Comparison of ENCODE assay signal across 19 cellular contexts in genomic region chr20:47788741-47789080, GRCh38.
"Had no signal": no experiment of that assay in that cellular context is flagged by ENCODE, and none has a peak within 500 bp of the region (broad histone marks: within the 10 kb centered on the region; RNA-seq: fewer than 3 reads in every experiment).

No MANE protein-coding gene starts in this region.

- H3K27ac Mint-ChIP-seq: dendritic cell treated with granulocyte-macrophage colony-stimulating factor and Interleukin-4, amounts not matched to agents 40 ng/mL and 50 ng/mL, for 4 days; effector memory CD8-positive, alpha-beta T cell; immature natural killer cell; naive thymus-derived CD4-positive, alpha-beta T cell; neural progenitor cell had no signal

- H3K27ac ChIP-seq: epithelial cell of prostate, gastrocnemius medialis, heart right ventricle, left ventricle myocardium inferior, lower lobe of right lung, neural progenitor cell had no signal

- H2AFZ ChIP-seq: neural progenitor cell had no signal

- H3K36me3 ChIP-seq: esophagus muscularis mucosa, gastrocnemius medialis, heart right ventricle, left ventricle myocardium inferior, lower lobe of right lung, neural progenitor cell, ovary had no signal

- H3K36me3 Mint-ChIP-seq: immature natural killer cell, neural progenitor cell had no signal

- ATAC-seq: effector memory CD8-positive, alpha-beta T cell; gastrocnemius medialis; heart right ventricle; left cardiac atrium; lower lobe of right lung; naive thymus-derived CD4-positive, alpha-beta T cell; right cardiac atrium had no signal

- DNase-seq: effector memory CD8-positive, alpha-beta T cell; gastrocnemius medialis; heart right ventricle; immature natural killer cell; left cardiac atrium; left ventricle myocardium inferior; lower lobe of right lung; naive thymus-derived CD4-positive, alpha-beta T cell; nucleus accumbens; ovary; right cardiac atrium; small intestine; stimulated activated CD4-positive, alpha-beta T cell treated with anti-CD3 and anti-CD28 coated beads, Interleukin-2, amount 100 ng/mL, for 48 hours; stimulated activated naive CD4-positive, alpha-beta T cell treated with Interleukin-2 at 50 U/mL for 16 hours; trophoblast cell had no signal

- H3K9me3 Mint-ChIP-seq: dendritic cell treated with granulocyte-macrophage colony-stimulating factor and Interleukin-4, amounts not matched to agents 40 ng/mL and 50 ng/mL, for 4 days; effector memory CD8-positive, alpha-beta T cell; immature natural killer cell; naive thymus-derived CD4-positive, alpha-beta T cell; neural progenitor cell had no signal

- H3K27me3 ChIP-seq: esophagus muscularis mucosa, ovary had no signal

- H3K4me2 ChIP-seq: neural progenitor cell had no signal

- H3K4me3 ChIP-seq: esophagus muscularis mucosa, gastrocnemius medialis, heart right ventricle, left ventricle myocardium inferior, lower lobe of right lung, neural progenitor cell, ovary had no signal

- H3K4me3 Mint-ChIP-seq: dendritic cell treated with granulocyte-macrophage colony-stimulating factor and Interleukin-4, amounts not matched to agents 40 ng/mL and 50 ng/mL, for 4 days; effector memory CD8-positive, alpha-beta T cell; immature natural killer cell; naive thymus-derived CD4-positive, alpha-beta T cell; neural progenitor cell had no signal

- H3K9me3 ChIP-seq: esophagus muscularis mucosa, gastrocnemius medialis, heart right ventricle, left ventricle myocardium inferior, lower lobe of right lung, ovary had no signal
